11 cellular contexts compared by ENCODE assay signal in the genomic region with DNA sequence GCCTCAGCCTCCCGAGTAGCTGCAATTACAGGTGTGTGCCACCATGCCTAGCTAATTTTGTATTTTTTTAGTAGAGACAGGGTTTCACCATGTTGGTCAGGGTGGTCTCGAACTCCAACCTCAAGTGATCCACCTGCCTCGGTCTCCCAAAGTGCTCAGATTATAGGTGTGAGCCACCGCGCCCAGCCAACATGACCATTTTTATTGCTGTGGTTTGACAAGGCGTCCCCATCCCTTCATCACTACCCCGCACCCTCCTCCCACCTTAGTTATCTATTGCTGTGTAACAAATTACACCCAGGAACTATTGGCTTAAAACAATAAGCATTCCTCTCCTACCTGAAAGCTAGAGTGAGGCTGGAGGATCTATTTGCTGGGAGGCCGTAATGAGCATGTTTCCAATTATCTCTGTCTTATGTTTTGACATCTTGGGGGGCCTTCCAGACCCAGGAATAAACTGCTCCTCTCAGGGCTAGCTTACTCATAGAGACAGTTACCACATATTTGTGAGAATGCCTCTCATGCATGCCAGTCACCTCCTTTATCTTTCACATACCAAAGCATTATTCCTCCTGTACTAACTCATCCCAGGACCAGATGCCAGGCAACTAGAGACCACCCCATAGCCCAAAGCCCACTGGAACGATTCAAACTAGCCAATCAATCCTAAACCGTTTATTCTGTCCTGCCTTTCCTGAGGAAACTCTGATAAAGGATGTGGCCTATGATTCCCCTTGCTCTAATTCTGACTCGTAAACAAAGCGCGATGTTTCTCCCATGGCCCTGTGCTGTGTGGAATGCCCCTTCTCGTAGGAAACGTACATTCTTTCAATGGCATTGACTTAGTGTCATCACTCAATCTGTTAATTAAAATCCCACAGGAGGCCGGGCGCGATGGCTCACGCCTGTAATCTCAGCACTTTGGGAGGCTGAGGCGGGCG. TPM values are rescaled to one million over a fixed set of nuclear protein-coding genes. Genes with fewer than 3 reads are reported as not detected.
DNase-seq lines count a peak whose midpoint lies in the region; ATAC-seq, FAIRE-seq and TF ChIP-seq lines count a peak whose summit lies in the region.
"Had no signal": no experiment of that assay in that cellular context is flagged by ENCODE, and none has a peak within 500 bp of the region (broad histone marks: within the 10 kb centered on the region; RNA-seq: fewer than 3 reads in every experiment).

No MANE protein-coding gene starts in this region.

- peaks cover 4% of the 10 kb centered on the region for H3K4me1 Mint-ChIP-seq in activated T-helper 17 cell treated with anti-CD3 and anti-CD28 coated beads, Interleukin-2, amount 50 U/mL, for 72 hours

- FAIRE-seq in keratinocyte (lab: Jason Lieb, UNC) (no peak), urothelium cell line (lab: Jason Lieb, UNC) (no peak)

- no peak overlapping the region for H2AFZ ChIP-seq in ACC112 (ENCODE audit: low read length, unreplicated experiment)
- no peak overlapping the region for H2AFZ ChIP-seq in keratinocyte (ENCODE audit: control insufficient read depth, low read length)

- H3K27me3 Mint-ChIP-seq in activated T-helper 17 cell treated with anti-CD3 and anti-CD28 coated beads, Interleukin-2, amount 50 U/mL, for 72 hours = no peaks in the 10 kb centered on the region
- H3K27me3 Mint-ChIP-seq: dendritic cell treated with granulocyte-macrophage colony-stimulating factor and Interleukin-4, amounts not matched to agents 40 ng/mL and 50 ng/mL, for 4 days had no signal

- H3K36me3 Mint-ChIP-seq in activated T-helper 17 cell treated with anti-CD3 and anti-CD28 coated beads, Interleukin-2, amount 50 U/mL, for 72 hours (ENCODE audit: low read depth) = peaks cover 52% of the 10 kb centered on the region

- DNase-seq in GM04504 (ENCODE audit: low read depth) (peak; percentile 64), keratinocyte (ENCODE audit: low read depth, low spot score) (no peak), urothelium cell line (ENCODE audit: low spot score) (no peak)
- DNase-seq in effector CD4-positive, alpha-beta T cell = no peak
- DNase-seq: NCI-H1105, stomach had no signal

- H3K27ac ChIP-seq in ACC112 (ENCODE audit: low read depth, low read length) (peak overlapping the region; percentile 87), keratinocyte (ENCODE audit: control insufficient read depth, insufficient read depth, low read length) (peak overlapping the region; percentile 11)

- H3K36me3 ChIP-seq in ACC112 (ENCODE audit: insufficient read depth, low read length) (no peaks in the 10 kb centered on the region), keratinocyte (ENCODE audit: control insufficient read depth in 2 of 2, extremely low read depth in 1 of 2, insufficient read depth in 2 of 2, low read length in 2 of 2) (peaks cover 10 to 18% of the 10 kb centered on the region in 2 experiments)

- no peaks in the 10 kb centered on the region for H3K9me1 ChIP-seq in keratinocyte (ENCODE audit: control insufficient read depth, extremely low read depth, insufficient read depth, low read length)

- no peak overlapping the region for H3K4me3 Mint-ChIP-seq in activated T-helper 17 cell treated with anti-CD3 and anti-CD28 coated beads, Interleukin-2, amount 50 U/mL, for 72 hours
- H3K4me3 Mint-ChIP-seq: dendritic cell treated with granulocyte-macrophage colony-stimulating factor and Interleukin-4, amounts not matched to agents 40 ng/mL and 50 ng/mL, for 4 days had no signal

- H3K4me3 ChIP-seq in ACC112 (ENCODE audit: low read depth, low read length) (no peak overlapping the region), keratinocyte (ENCODE audit: control insufficient read depth in 2 of 3, extremely low read depth in 1 of 3, insufficient read depth in 2 of 3, low read depth in 1 of 3, low read length in 3 of 3) (no peak overlapping the region)
- H3K4me3 ChIP-seq: stomach had no signal

- dilution Hi-C loops in keratinocyte (cut with MboI; ENCODE audit: extremely low pct_ligation_motif_present, low sequenced_read_pairs) = no loop called here

- no peak for TF ChIP-seq CTCF in keratinocyte (optimal IDR thresholded peaks at IDR 0.05 in 1 of 3, IDR thresholded peaks at IDR 0.05 in 1 of 3, conservative IDR thresholded peaks at IDR 0.05 in 1 of 3; ENCODE audit: extremely low read depth in 1 of 3, insufficient read depth in 2 of 3, low read length in 3 of 3)

- no peaks in the 10 kb centered on the region for H3K79me2 ChIP-seq in ACC112 (ENCODE audit: control insufficient read depth, insufficient read depth, low read length, unreplicated experiment)
- peaks cover 18% of the 10 kb centered on the region for H3K79me2 ChIP-seq in keratinocyte (ENCODE audit: control insufficient read depth, insufficient read depth, low read length)

- peaks cover 16% of the 10 kb centered on the region for H3K4me1 ChIP-seq in ACC112 (ENCODE audit: control insufficient read depth, insufficient read depth, low read length, unreplicated experiment)
- peaks cover 25% of the 10 kb centered on the region for H3K4me1 ChIP-seq in keratinocyte (ENCODE audit: control insufficient read depth, extremely low read depth, insufficient read depth, low read length)

- no peaks in the 10 kb centered on the region for H3K9me3 Mint-ChIP-seq in activated T-helper 17 cell treated with anti-CD3 and anti-CD28 coated beads, Interleukin-2, amount 50 U/mL, for 72 hours
- H3K9me3 Mint-ChIP-seq: dendritic cell treated with granulocyte-macrophage colony-stimulating factor and Interleukin-4, amounts not matched to agents 40 ng/mL and 50 ng/mL, for 4 days had no signal

- no peaks in the 10 kb centered on the region for H3K9me3 ChIP-seq in keratinocyte (ENCODE audit: control insufficient read depth, low read depth, low read length)
- H3K9me3 ChIP-seq: stomach had no signal

- H3K9ac ChIP-seq in keratinocyte (ENCODE audit: control insufficient read depth, extremely low read depth, insufficient read depth, low read length) = no peak overlapping the region

- H3K27ac Mint-ChIP-seq in activated T-helper 17 cell treated with anti-CD3 and anti-CD28 coated beads, Interleukin-2, amount 50 U/mL, for 72 hours = peak overlapping the region; percentile 63

- H3K4me2 ChIP-seq in keratinocyte (ENCODE audit: control insufficient read depth, extremely low read depth, insufficient read depth, low read depth, low read length) = no peak overlapping the region

- H3K27me3 ChIP-seq in ACC112 (ENCODE audit: insufficient read depth, low read length) = no peaks in the 10 kb centered on the region
- H3K27me3 ChIP-seq in keratinocyte (ENCODE audit: control insufficient read depth, extremely low read depth, insufficient read depth, low read length) = no peaks in the 10 kb centered on the region
- H3K27me3 ChIP-seq: stomach had no signal

- H4K20me1 ChIP-seq in keratinocyte (ENCODE audit: control insufficient read depth, extremely low read depth, insufficient read depth, low read length) = no peaks in the 10 kb centered on the region

- no peak for ATAC-seq in activated T-helper 17 cell treated with anti-CD3 and anti-CD28 coated beads, Interleukin-2, amount 50 U/mL, for 72 hours (replicated peaks)
- ATAC-seq in GM21786 (IDR thresholded peaks at IDR 0.05; ENCODE audit: unreplicated experiment) (no peak), HG02588 (IDR thresholded peaks at IDR 0.05; ENCODE audit: unreplicated experiment) (no peak)

RNA-seq across cellular contexts. Expression of gene SNU13, which starts 19.4 kb away (rescaled TPM):
- 100 to 1,000 TPM; 175 to 256 TPM for total RNA-seq in activated T-helper 17 cell treated with anti-CD3 and anti-CD28 coated beads, Interleukin-2, amount 50 U/mL, for 72 hours
- 230 to 277 TPM (median 251 TPM) in 3 replicates for polyA plus RNA-seq in keratinocyte
- polyA plus RNA-seq in keratinocyte (2011; ENCODE audit: low read depth) = 31.7 TPM
- 309 and 339 TPM in 2 replicates for polyA plus RNA-seq in keratinocyte (2011; cell fraction: cytosol; rRNA removed)
- polyA plus RNA-seq in keratinocyte (2011; cell fraction: nucleus; rRNA removed) = 104 and 120 TPM in 2 replicates
- polyA plus RNA-seq in keratinocyte (2012; ENCODE audit: low replicate concordance) = 193 and 196 TPM in 2 replicates
- polyA minus RNA-seq in keratinocyte = 123 to 175 TPM (median 162 TPM) in 3 replicates
- 95.7 TPM for polyA minus RNA-seq in keratinocyte (2011; cell fraction: cytosol; rRNA and poly(A)+ RNA removed)
- 24.0 and 27.8 TPM in 2 replicates for polyA minus RNA-seq in keratinocyte (2011; cell fraction: nucleus; rRNA and poly(A)+ RNA removed)

RNA-seq across cellular contexts. Expression of gene MEI1, which starts 30.1 kb away (rescaled TPM):
- 10 to 100 TPM; 39.8 to 40.1 TPM for total RNA-seq in activated T-helper 17 cell treated with anti-CD3 and anti-CD28 coated beads, Interleukin-2, amount 50 U/mL, for 72 hours
- polyA plus RNA-seq in keratinocyte = 0.10 TPM in 1 of 3 replicates, not detected in the others
- polyA plus RNA-seq in keratinocyte (2011; ENCODE audit: low read depth) = not detected
- polyA plus RNA-seq in keratinocyte (2011; cell fraction: cytosol; rRNA removed) = not detected in 2 replicates
- 0.17 TPM in 1 of 2 replicates, not detected in the other for polyA plus RNA-seq in keratinocyte (2011; cell fraction: nucleus; rRNA removed)
- polyA plus RNA-seq in keratinocyte (2012; ENCODE audit: low replicate concordance) = not detected in 2 replicates
- not detected in 3 replicates for polyA minus RNA-seq in keratinocyte
- not detected for polyA minus RNA-seq in keratinocyte (2011; cell fraction: cytosol; rRNA and poly(A)+ RNA removed)
- polyA minus RNA-seq in keratinocyte (2011; cell fraction: nucleus; rRNA and poly(A)+ RNA removed) = not detected in 2 replicates

RNA-seq across cellular contexts. Expression of gene XRCC6, which starts 48.1 kb away (rescaled TPM):
- total RNA-seq in activated T-helper 17 cell treated with anti-CD3 and anti-CD28 coated beads, Interleukin-2, amount 50 U/mL, for 72 hours = 100 to 1,000 TPM; 237 to 428 TPM
- 162 to 247 TPM (median 244 TPM) in 3 replicates for polyA plus RNA-seq in keratinocyte
- polyA plus RNA-seq in keratinocyte (2011; ENCODE audit: low read depth) = 686 TPM
- polyA plus RNA-seq in keratinocyte (2011; cell fraction: cytosol; rRNA removed) = 182 and 190 TPM in 2 replicates
- polyA plus RNA-seq in keratinocyte (2011; cell fraction: nucleus; rRNA removed) = 197 and 213 TPM in 2 replicates
- polyA plus RNA-seq in keratinocyte (2012; ENCODE audit: low replicate concordance) = 245 and 347 TPM in 2 replicates
- 134 to 165 TPM (median 160 TPM) in 3 replicates for polyA minus RNA-seq in keratinocyte
- polyA minus RNA-seq in keratinocyte (2011; cell fraction: cytosol; rRNA and poly(A)+ RNA removed) = 87.9 TPM
- polyA minus RNA-seq in keratinocyte (2011; cell fraction: nucleus; rRNA and poly(A)+ RNA removed) = 53.0 and 101 TPM in 2 replicates

RNA-seq across cellular contexts. Expression of gene DESI1, which starts 48.4 kb away (rescaled TPM):
- total RNA-seq in activated T-helper 17 cell treated with anti-CD3 and anti-CD28 coated beads, Interleukin-2, amount 50 U/mL, for 72 hours = 10 to 100 TPM; 31.1 to 60.3 TPM
- polyA plus RNA-seq in keratinocyte = 32.8 to 43.1 TPM (median 39.6 TPM) in 3 replicates
- polyA plus RNA-seq in keratinocyte (2011; ENCODE audit: low read depth) = 8.4 TPM
- 34.7 and 43.8 TPM in 2 replicates for polyA plus RNA-seq in keratinocyte (2011; cell fraction: cytosol; rRNA removed)
- 59.5 and 67.0 TPM in 2 replicates for polyA plus RNA-seq in keratinocyte (2011; cell fraction: nucleus; rRNA removed)
- polyA plus RNA-seq in keratinocyte (2012; ENCODE audit: low replicate concordance) = 26.1 and 34.9 TPM in 2 replicates
- polyA minus RNA-seq in keratinocyte = 43.9 to 62.4 TPM (median 57.3 TPM) in 3 replicates
- polyA minus RNA-seq in keratinocyte (2011; cell fraction: cytosol; rRNA and poly(A)+ RNA removed) = 28.0 TPM
- polyA minus RNA-seq in keratinocyte (2011; cell fraction: nucleus; rRNA and poly(A)+ RNA removed) = 24.4 and 37.2 TPM in 2 replicates
